ENCODE assay signal across 11 cellular contexts in genomic region chr10:69316313-69317059, GRCh38. TPM values are rescaled to one million over a fixed set of nuclear protein-coding genes. Genes with fewer than 3 reads are reported as not detected.
DNase-seq lines count a peak whose midpoint lies in the region; ATAC-seq, FAIRE-seq and TF ChIP-seq lines count a peak whose summit lies in the region.
"Had no signal": no experiment of that assay in that cellular context is flagged by ENCODE, and none has a peak within 500 bp of the region (broad histone marks: within the 10 kb centered on the region; RNA-seq: fewer than 3 reads in every experiment).

No MANE protein-coding gene starts in this region.

- H3K36me3 ChIP-seq in astrocyte (ENCODE audit: insufficient read depth, low read length) (no peaks in the 10 kb centered on the region), mesodermal cell (ENCODE audit: control insufficient read depth, insufficient read depth, low read length) (peaks cover 14% of the 10 kb centered on the region), testis (ENCODE audit: low read depth, missing control alignments) (no peaks in the 10 kb centered on the region)

- H2AFZ ChIP-seq in astrocyte (ENCODE audit: low read depth, low read length): peak overlapping the region; percentile 55

- peaks cover 19% of the 10 kb centered on the region for H3K4me1 Mint-ChIP-seq in astrocyte (ENCODE audit: low read depth, unreplicated experiment)

- TF ChIP-seq CTCF in AG10803 (conservative IDR thresholded peaks at IDR 0.05; ENCODE audit: low read length) (no peak), astrocyte (IDR thresholded peaks at IDR 0.05; ENCODE audit: insufficient read depth, low read depth, low read length) (no peak), testis (IDR thresholded peaks at IDR 0.05) (no peak)

- H3K9me3 Mint-ChIP-seq in astrocyte (ENCODE audit: unreplicated experiment): no peaks in the 10 kb centered on the region

- H3K27ac ChIP-seq in astrocyte (ENCODE audit: low read depth, low read length) (no peak overlapping the region), mesodermal cell (ENCODE audit: low read depth, low read length, severe bottlenecking) (peak overlapping the region; percentile 91), testis (no peak overlapping the region)

- intact Hi-C loops in testis (cut with DNase I; ENCODE audit: low total_unique reads): no loop called here

- H4K20me1 ChIP-seq in astrocyte (ENCODE audit: insufficient read depth, low read length): peaks cover 21% of the 10 kb centered on the region

- DNase-seq in AG10803 (ENCODE audit: low read depth): peak; percentile 46
- DNase-seq in HK-2 (ENCODE audit: unreplicated experiment): peak; percentile 53
- DNase-seq in astrocyte (ENCODE audit: low read depth): no peak
- no peak for DNase-seq in NCI-H187 treated with DMSO at 0.1 percent for 48 hours (lab: John Stamatoyannopoulos, UW)
- DNase-seq in testis: no peak
- DNase-seq: DND-41, NCI-H2227 treated with DMSO at 0.1 percent for 48 hours had no signal

- no peak for ATAC-seq in GM21360 (IDR thresholded peaks at IDR 0.05; ENCODE audit: unreplicated experiment)
- ATAC-seq in HG03025 (IDR thresholded peaks at IDR 0.05; ENCODE audit: low FRiP score, unreplicated experiment): no peak

- no peaks in the 10 kb centered on the region for H3K27me3 ChIP-seq in astrocyte (ENCODE audit: insufficient read depth, low read length)
- H3K27me3 ChIP-seq in testis: no peaks in the 10 kb centered on the region

- no peak overlapping the region for H3K4me3 ChIP-seq in AG10803 (ENCODE audit: low read length)
- H3K4me3 ChIP-seq in astrocyte (ENCODE audit: insufficient read depth, low read depth, low read length): no peak overlapping the region
- H3K4me3 ChIP-seq in mesodermal cell (ENCODE audit: extremely low read depth, insufficient read depth, low read length, poor library complexity, severe bottlenecking): no peak overlapping the region
- H3K4me3 ChIP-seq in testis: no peak overlapping the region

- peaks cover 28% of the 10 kb centered on the region for H3K79me2 ChIP-seq in astrocyte (ENCODE audit: insufficient read depth, low read length)

- H3K9ac ChIP-seq in astrocyte (ENCODE audit: low read length): no peak overlapping the region

- H3K4me2 ChIP-seq in astrocyte (ENCODE audit: low read length): no peak overlapping the region

- H3K4me3 Mint-ChIP-seq in astrocyte (ENCODE audit: unreplicated experiment): peak overlapping the region; percentile 17

- no peaks in the 10 kb centered on the region for H3K9me3 ChIP-seq in astrocyte (ENCODE audit: insufficient read depth, low read depth, low read length)
- H3K9me3 ChIP-seq in mesodermal cell (ENCODE audit: control insufficient read depth, low read length): no peaks in the 10 kb centered on the region
- no peaks in the 10 kb centered on the region for H3K9me3 ChIP-seq in testis

- peak overlapping the region; percentile 73 for H3K27ac Mint-ChIP-seq in astrocyte (ENCODE audit: unreplicated experiment)

- peaks cover 1% of the 10 kb centered on the region for H3K36me3 Mint-ChIP-seq in astrocyte (ENCODE audit: low read depth, unreplicated experiment)

- H3K4me1 ChIP-seq in astrocyte (ENCODE audit: insufficient read depth, low read length): peaks cover 26% of the 10 kb centered on the region
- peaks cover 54% of the 10 kb centered on the region for H3K4me1 ChIP-seq in mesodermal cell (ENCODE audit: control insufficient read depth, insufficient read depth, low read length, poor library complexity, severe bottlenecking)
- H3K4me1 ChIP-seq in testis: peaks cover 8% of the 10 kb centered on the region

- TF ChIP-seq POLR2A in testis (IDR thresholded peaks at IDR 0.05): no peak

- no peak for FAIRE-seq in astrocyte (lab: Jason Lieb, UNC)
- FAIRE-seq: colon had no signal

- H3K27me3 Mint-ChIP-seq in astrocyte (ENCODE audit: low read depth, unreplicated experiment): peaks cover 6% of the 10 kb centered on the region

- WGBS in mesodermal cell (ENCODE audit: insufficient coverage in 2 of 2), 2 experiments: 88 to 91% methylated on average over 3 to 5 of the region's 6 CpGs
- 82 to 84% methylated on average over 6 of the region's 6 CpGs for WGBS in testis, 2 donors

RNA-seq across cellular contexts. Expression of gene HK1, which starts 38.2 kb away (rescaled TPM):
- total RNA-seq in astrocyte: 94.5 and 95.0 TPM in 2 replicates
- 124 TPM for polyA plus RNA-seq in mesodermal cell (2013, experiment 1 of 2)
- polyA plus RNA-seq in mesodermal cell (2013, experiment 2 of 2): 105 TPM
- 100 to 1,000 TPM in 1 of 2 donors, 10 to 100 TPM in 1; 62.3 to 143 TPM for total RNA-seq in testis
- 179 TPM for polyA plus RNA-seq in testis (ENCODE audit: insufficient read depth, low read depth, low replicate concordance)

Comparison
In these comparisons a context has a peak if more than half of its experiments do, and no peak if none do; other contexts are left out.
1. DNase-seq: peak in AG10803 (single experiment) and HK-2 (single experiment); none in astrocyte (single experiment), NCI-H187 treated with DMSO at 0.1 percent for 48 hours (single experiment) and testis (single experiment).